ENCODE assay signal across 8 cellular contexts in genomic region chr17:11692688-11693087, GRCh38.
"Had no signal": no experiment of that assay in that cellular context is flagged by ENCODE, and none has a peak within 500 bp of the region (broad histone marks: within the 10 kb centered on the region; RNA-seq: fewer than 3 reads in every experiment).

No MANE protein-coding gene starts in this region.

- H3K4me3 ChIP-seq: GM12878 had no signal

- DNase-seq: GDM1, GF-D8 had no signal

- FAIRE-seq: G401.6, GM12878, GM12891, GM12892, GM18507, GM19239 had no signal

- ATAC-seq: GM12878 had no signal
